In the genomic region with DNA sequence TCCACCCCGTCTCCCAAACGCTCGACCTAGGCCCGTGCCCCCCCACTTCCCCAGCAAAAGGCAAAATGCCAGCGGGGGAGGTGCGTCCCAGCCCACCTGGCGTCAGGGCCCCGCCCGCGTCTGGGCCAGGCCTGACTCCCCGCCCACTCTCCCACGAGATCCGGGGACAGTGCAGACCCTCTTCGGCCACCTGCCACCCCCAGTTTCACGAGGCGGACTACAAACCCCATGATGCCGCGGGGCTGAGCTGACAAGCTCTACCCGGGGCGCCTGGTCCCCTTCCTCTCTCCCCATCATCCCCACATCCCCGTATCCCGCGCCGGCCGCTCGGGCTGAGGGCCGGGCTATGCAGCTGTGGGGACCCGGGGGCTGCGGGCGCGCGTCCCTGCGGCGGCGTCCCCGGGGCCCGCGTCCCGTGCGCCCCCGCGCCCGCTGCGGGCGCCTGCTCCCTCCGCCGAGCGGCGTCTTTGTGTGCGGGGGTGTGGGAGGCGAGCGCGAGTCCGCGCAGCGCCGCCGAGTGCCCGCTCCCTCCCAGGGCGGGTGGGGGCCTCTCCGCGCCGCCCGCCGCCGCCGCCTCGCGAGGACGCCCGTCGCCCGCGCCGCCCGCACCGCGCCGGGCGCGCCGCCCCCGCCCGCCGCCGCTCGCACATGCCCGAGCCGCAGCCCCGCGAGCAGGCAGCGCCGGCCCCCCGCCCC, we compare ENCODE assay signal across 1 cellular context.
A peak's percentile ranks its signal among the peaks of the same experiment; 100 is the strongest.
TF ChIP-seq lines count a peak whose summit lies in the region.

Gene ANKRD13B (plus strand): TSS at position 283 of the 696 bp plus-strand sequence. CDS start 490 bp downstream, outside the sequence.

TF ChIP-seq in HepG2, 621 proteins besides CTCF, POLR2A, EP300 and RAD21 (continues in another document):
- TF ChIP-seq LRRFIP1 (CRISPR knock-in tag; conservative IDR thresholded peaks at IDR 0.05), result no peak
- no peak for TF ChIP-seq SP2 (CRISPR knock-in tag; IDR thresholded peaks at IDR 0.05)
- TF ChIP-seq TFDP2 (CRISPR knock-in tag; IDR thresholded peaks at IDR 0.05), result no peak
- no peak for TF ChIP-seq PHF21A (CRISPR knock-in tag; IDR thresholded peaks at IDR 0.05)
- no peak for TF ChIP-seq JUN (CRISPR knock-in tag; IDR thresholded peaks at IDR 0.05)
- 0 out of 2 replicates have a peak, but pooled peaks have one; percentile 26 for TF ChIP-seq ARNT2 (CRISPR knock-in tag; IDR thresholded peaks at IDR 0.05; ENCODE audit: low read depth)
- no peak for TF ChIP-seq MEIS2 (CRISPR knock-in tag; IDR thresholded peaks at IDR 0.05)
- TF ChIP-seq, protein P1, sequence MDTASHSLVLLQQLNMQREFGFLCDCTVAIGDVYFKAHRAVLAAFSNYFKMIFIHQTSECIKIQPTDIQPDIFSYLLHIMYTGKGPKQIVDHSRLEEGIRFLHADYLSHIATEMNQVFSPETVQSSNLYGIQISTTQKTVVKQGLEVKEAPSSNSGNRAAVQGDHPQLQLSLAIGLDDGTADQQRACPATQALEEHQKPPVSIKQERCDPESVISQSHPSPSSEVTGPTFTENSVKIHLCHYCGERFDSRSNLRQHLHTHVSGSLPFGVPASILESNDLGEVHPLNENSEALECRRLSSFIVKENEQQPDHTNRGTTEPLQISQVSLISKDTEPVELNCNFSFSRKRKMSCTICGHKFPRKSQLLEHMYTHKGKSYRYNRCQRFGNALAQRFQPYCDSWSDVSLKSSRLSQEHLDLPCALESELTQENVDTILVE (CRISPR knock-in tag; IDR thresholded peaks at IDR 0.05), result no peak
- TF ChIP-seq MEF2D (CRISPR knock-in tag; IDR thresholded peaks at IDR 0.05), result no peak
- peak; percentile 31; the same call in 1 of the 2 replicates for TF ChIP-seq ZNF768 (CRISPR knock-in tag; IDR thresholded peaks at IDR 0.05)
- TF ChIP-seq ZNF878 (CRISPR knock-in tag; IDR thresholded peaks at IDR 0.05), result no peak
- no peak for TF ChIP-seq ZC3H4 (CRISPR knock-in tag; IDR thresholded peaks at IDR 0.05; ENCODE audit: borderline replicate concordance)
- TF ChIP-seq NPAS2 (CRISPR knock-in tag; IDR thresholded peaks at IDR 0.05; ENCODE audit: borderline replicate concordance), result no peak
- no peak for TF ChIP-seq NCOA5 (CRISPR knock-in tag; IDR thresholded peaks at IDR 0.05)
- no peak for TF ChIP-seq ZIK1 (CRISPR knock-in tag; IDR thresholded peaks at IDR 0.05; ENCODE audit: borderline replicate concordance, low read depth)
- peak; percentile 2; the same call in 1 of the 2 replicates for TF ChIP-seq SAP130 (CRISPR knock-in tag; IDR thresholded peaks at IDR 0.05; ENCODE audit: low read depth)
- no peak for TF ChIP-seq THAP7 (CRISPR knock-in tag; IDR thresholded peaks at IDR 0.05)
- no peak for TF ChIP-seq ZNF180 (CRISPR knock-in tag; IDR thresholded peaks at IDR 0.05; ENCODE audit: borderline replicate concordance, low read depth)
- TF ChIP-seq, protein P2, sequence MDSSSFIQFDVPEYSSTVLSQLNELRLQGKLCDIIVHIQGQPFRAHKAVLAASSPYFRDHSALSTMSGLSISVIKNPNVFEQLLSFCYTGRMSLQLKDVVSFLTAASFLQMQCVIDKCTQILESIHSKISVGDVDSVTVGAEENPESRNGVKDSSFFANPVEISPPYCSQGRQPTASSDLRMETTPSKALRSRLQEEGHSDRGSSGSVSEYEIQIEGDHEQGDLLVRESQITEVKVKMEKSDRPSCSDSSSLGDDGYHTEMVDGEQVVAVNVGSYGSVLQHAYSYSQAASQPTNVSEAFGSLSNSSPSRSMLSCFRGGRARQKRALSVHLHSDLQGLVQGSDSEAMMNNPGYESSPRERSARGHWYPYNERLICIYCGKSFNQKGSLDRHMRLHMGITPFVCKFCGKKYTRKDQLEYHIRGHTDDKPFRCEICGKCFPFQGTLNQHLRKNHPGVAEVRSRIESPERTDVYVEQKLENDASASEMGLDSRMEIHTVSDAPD (CRISPR knock-in tag; IDR thresholded peaks at IDR 0.05), result no peak
- no peak for TF ChIP-seq ZBTB43 (CRISPR knock-in tag; conservative IDR thresholded peaks at IDR 0.05)
- no peak for TF ChIP-seq AHR (CRISPR knock-in tag; IDR thresholded peaks at IDR 0.05)
- TF ChIP-seq RXRA (CRISPR knock-in tag; IDR thresholded peaks at IDR 0.05), result 0 out of 2 replicates have a peak, but pooled peaks have one; percentile 16
- no peak for TF ChIP-seq MED8 (CRISPR knock-in tag; IDR thresholded peaks at IDR 0.05; ENCODE audit: insufficient replicate concordance)
- no peak for TF ChIP-seq POGK (CRISPR knock-in tag; conservative IDR thresholded peaks at IDR 0.05)
- TF ChIP-seq GABPB1 (CRISPR knock-in tag; IDR thresholded peaks at IDR 0.05), result peak; percentile 77
- no peak for TF ChIP-seq ZNF737 (CRISPR knock-in tag; IDR thresholded peaks at IDR 0.05; ENCODE audit: borderline replicate concordance)
- TF ChIP-seq TAF15 (IDR thresholded peaks at IDR 0.05; ENCODE audit: low read depth, low read length, poor library complexity, severe bottlenecking), result no peak
- TF ChIP-seq ZMAT3 (CRISPR knock-in tag; conservative IDR thresholded peaks at IDR 0.05), result no peak
- no peak for TF ChIP-seq PRPF4 (IDR thresholded peaks at IDR 0.05; ENCODE audit: low read depth, low read length, poor library complexity, severe bottlenecking)
- TF ChIP-seq ZNF317 (CRISPR knock-in tag; IDR thresholded peaks at IDR 0.05), result no peak
- TF ChIP-seq SOX6 (IDR thresholded peaks at IDR 0.05), result no peak
- TF ChIP-seq SOX6 (CRISPR knock-in tag; IDR thresholded peaks at IDR 0.05), result no peak
- TF ChIP-seq ZBTB7A (CRISPR knock-in tag; IDR thresholded peaks at IDR 0.05), result 0 out of 2 replicates have a peak, but pooled peaks have one; percentile 28
- TF ChIP-seq THAP11 (CRISPR knock-in tag; IDR thresholded peaks at IDR 0.05), result peak; percentile 95
- TF ChIP-seq ZNF629 (CRISPR knock-in tag; conservative IDR thresholded peaks at IDR 0.05), result no peak
- TF ChIP-seq AGO1 (IDR thresholded peaks at IDR 0.05; ENCODE audit: low read depth, low read length, poor library complexity, severe bottlenecking), result no peak
- no peak for TF ChIP-seq ZBTB14 (CRISPR knock-in tag; IDR thresholded peaks at IDR 0.05)
- peak; percentile 21; the same call in 1 of the 2 replicates for TF ChIP-seq SUZ12 (IDR thresholded peaks at IDR 0.05; ENCODE audit: low read depth, low read length)
- TF ChIP-seq IRX3 (CRISPR knock-in tag; IDR thresholded peaks at IDR 0.05; ENCODE audit: borderline replicate concordance, low read depth), result no peak
- TF ChIP-seq, protein P3, sequence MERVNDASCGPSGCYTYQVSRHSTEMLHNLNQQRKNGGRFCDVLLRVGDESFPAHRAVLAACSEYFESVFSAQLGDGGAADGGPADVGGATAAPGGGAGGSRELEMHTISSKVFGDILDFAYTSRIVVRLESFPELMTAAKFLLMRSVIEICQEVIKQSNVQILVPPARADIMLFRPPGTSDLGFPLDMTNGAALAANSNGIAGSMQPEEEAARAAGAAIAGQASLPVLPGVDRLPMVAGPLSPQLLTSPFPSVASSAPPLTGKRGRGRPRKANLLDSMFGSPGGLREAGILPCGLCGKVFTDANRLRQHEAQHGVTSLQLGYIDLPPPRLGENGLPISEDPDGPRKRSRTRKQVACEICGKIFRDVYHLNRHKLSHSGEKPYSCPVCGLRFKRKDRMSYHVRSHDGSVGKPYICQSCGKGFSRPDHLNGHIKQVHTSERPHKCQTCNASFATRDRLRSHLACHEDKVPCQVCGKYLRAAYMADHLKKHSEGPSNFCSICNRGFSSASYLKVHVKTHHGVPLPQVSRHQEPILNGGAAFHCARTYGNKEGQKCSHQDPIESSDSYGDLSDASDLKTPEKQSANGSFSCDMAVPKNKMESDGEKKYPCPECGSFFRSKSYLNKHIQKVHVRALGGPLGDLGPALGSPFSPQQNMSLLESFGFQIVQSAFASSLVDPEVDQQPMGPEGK (CRISPR knock-in tag; IDR thresholded peaks at IDR 0.05), result peak; percentile 48
- TF ChIP-seq GPN1 (CRISPR knock-in tag; IDR thresholded peaks at IDR 0.05; ENCODE audit: borderline replicate concordance), result no peak
- TF ChIP-seq MLX (CRISPR knock-in tag; IDR thresholded peaks at IDR 0.05), result no peak
- TF ChIP-seq NR2F6 (IDR thresholded peaks at IDR 0.05), result no peak
- TF ChIP-seq NR2F6 (CRISPR knock-in tag; IDR thresholded peaks at IDR 0.05), result no peak
- TF ChIP-seq ZBTB49 (CRISPR knock-in tag; IDR thresholded peaks at IDR 0.05; ENCODE audit: borderline replicate concordance), result no peak
- no peak for TF ChIP-seq ZMYM2 (CRISPR knock-in tag; IDR thresholded peaks at IDR 0.05)
- no peak for TF ChIP-seq ZNF230 (CRISPR knock-in tag; IDR thresholded peaks at IDR 0.05)
